ENCODE assay signal across 3 cellular contexts in genomic region chr14:47246367-47246766, GRCh38.
"Had no signal": no experiment of that assay in that cellular context is flagged by ENCODE, and none has a peak within 500 bp of the region (broad histone marks: within the 10 kb centered on the region; RNA-seq: fewer than 3 reads in every experiment).

No MANE protein-coding gene starts in this region.

- DNase-seq: GDM1, GF-D8 had no signal

- H3K4me3 ChIP-seq: GM12878 had no signal

- ATAC-seq: GM12878 had no signal
